8 cellular contexts compared by ENCODE assay signal in the genomic region with DNA sequence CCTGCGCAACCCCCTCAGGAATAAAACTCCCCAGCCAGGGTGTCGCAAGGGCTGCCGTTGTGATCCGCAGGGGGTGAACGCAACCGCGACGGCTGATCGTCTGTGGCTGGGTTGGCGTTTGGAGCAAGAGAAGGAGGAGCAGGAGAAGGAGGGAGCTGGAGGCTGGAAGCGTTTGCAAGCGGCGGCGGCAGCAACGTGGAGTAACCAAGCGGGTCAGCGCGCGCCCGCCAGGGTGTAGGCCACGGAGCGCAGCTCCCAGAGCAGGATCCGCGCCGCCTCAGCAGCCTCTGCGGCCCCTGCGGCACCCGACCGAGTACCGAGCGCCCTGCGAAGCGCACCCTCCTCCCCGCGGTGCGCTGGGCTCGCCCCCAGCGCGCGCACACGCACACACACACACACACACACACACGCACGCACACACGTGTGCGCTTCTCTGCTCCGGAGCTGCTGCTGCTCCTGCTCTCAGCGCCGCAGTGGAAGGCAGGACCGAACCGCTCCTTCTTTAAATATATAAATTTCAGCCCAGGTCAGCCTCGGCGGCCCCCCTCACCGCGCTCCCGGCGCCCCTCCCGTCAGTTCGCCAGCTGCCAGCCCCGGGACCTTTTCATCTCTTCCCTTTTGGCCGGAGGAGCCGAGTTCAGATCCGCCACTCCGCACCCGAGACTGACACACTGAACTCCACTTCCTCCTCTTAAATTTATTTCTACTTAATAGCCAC. TPM values are rescaled to one million over a fixed set of nuclear protein-coding genes. Genes with fewer than 3 reads are reported as not detected.
A peak's percentile ranks its signal among the peaks of the same experiment; 100 is the strongest.
DNase-seq lines count a peak whose midpoint lies in the region; ATAC-seq and TF ChIP-seq lines count a peak whose summit lies in the region.

No MANE protein-coding gene starts in this region.

- peaks cover 42% of the 10 kb centered on the region for H3K27me3 Mint-ChIP-seq in CD4-positive, CD25-positive, alpha-beta regulatory T cell
- peaks cover 13% of the 10 kb centered on the region for H3K27me3 Mint-ChIP-seq in activated T-cell treated with anti-CD3 and anti-CD28 coated beads, Interleukin-2, amount 50 U/mL, for 72 hours (ENCODE audit: low read depth)

- peaks cover 0 to 8% (median 0%) of the 10 kb centered on the region in 7 donors for H3K9me3 Mint-ChIP-seq in CD4-positive, CD25-positive, alpha-beta regulatory T cell
- H3K9me3 Mint-ChIP-seq in activated T-cell treated with anti-CD3 and anti-CD28 coated beads, Interleukin-2, amount 50 U/mL, for 72 hours: no peaks in the 10 kb centered on the region

- no peaks in the 10 kb centered on the region for H3K9me3 ChIP-seq in CD4-positive, CD25-positive, alpha-beta regulatory T cell (ENCODE audit: control insufficient read depth in 2 of 2, low read length in 2 of 2)
- no peaks in the 10 kb centered on the region for H3K9me3 ChIP-seq in neutrophil

- peak in 2 of 3 donors; percentile 24 to 51 for DNase-seq in CD4-positive, CD25-positive, alpha-beta regulatory T cell
- DNase-seq in NCI-H345 treated with DMSO at 0.1 percent for 48 hours (lab: John Stamatoyannopoulos, UW; ENCODE audit: unreplicated experiment) (peak; percentile 55), glomerular visceral epithelial cell (ENCODE audit: extremely low spot score) (peak; percentile 82), SW 1271 (lab: John Stamatoyannopoulos, UW) (no peak)
- DNase-seq in activated T-cell treated with anti-CD3 and anti-CD28 coated beads, Interleukin-2, amount 50 U/mL, for 72 hours: peak; percentile 32 to 33

- no peak overlapping the region for H3K27ac ChIP-seq in CD4-positive, CD25-positive, alpha-beta regulatory T cell (ENCODE audit: insufficient read depth, low read length, poor library complexity, severe bottlenecking)
- H3K27ac ChIP-seq in neutrophil: no peak overlapping the region

- peaks cover 28% of the 10 kb centered on the region for H3K27me3 ChIP-seq in CD4-positive, CD25-positive, alpha-beta regulatory T cell (ENCODE audit: control insufficient read depth, insufficient read depth, low read length)
- H3K27me3 ChIP-seq in neutrophil: peaks cover 87% of the 10 kb centered on the region

- no peaks in the 10 kb centered on the region for H3K36me3 ChIP-seq in CD4-positive, CD25-positive, alpha-beta regulatory T cell (ENCODE audit: control insufficient read depth, insufficient read depth, low read length)
- no peaks in the 10 kb centered on the region for H3K36me3 ChIP-seq in neutrophil

- H3K36me3 Mint-ChIP-seq in CD4-positive, CD25-positive, alpha-beta regulatory T cell: peaks cover 14% of the 10 kb centered on the region
- peaks cover 2 to 6% of the 10 kb centered on the region in 2 donors for H3K36me3 Mint-ChIP-seq in activated T-cell treated with anti-CD3 and anti-CD28 coated beads, Interleukin-2, amount 50 U/mL, for 72 hours (ENCODE audit: insufficient read depth in 2 of 2)

- TF ChIP-seq CTCF in neutrophil (IDR thresholded peaks at IDR 0.05): no peak

- no peak overlapping the region for H3K27ac Mint-ChIP-seq in CD4-positive, CD25-positive, alpha-beta regulatory T cell
- peak overlapping the region; percentile 90 for H3K27ac Mint-ChIP-seq in activated T-cell treated with anti-CD3 and anti-CD28 coated beads, Interleukin-2, amount 50 U/mL, for 72 hours

- peak; percentile 43 to 65 for ATAC-seq in CD4-positive, CD25-positive, alpha-beta regulatory T cell (ENCODE audit: low read depth in 2 of 2)
- ATAC-seq in GM19023 (IDR thresholded peaks at IDR 0.05; ENCODE audit: unreplicated experiment): peak; percentile 64
- ATAC-seq in HG03097 (IDR thresholded peaks at IDR 0.05; ENCODE audit: low FRiP score, unreplicated experiment): peak; percentile 57
- ATAC-seq in activated T-cell treated with anti-CD3 and anti-CD28 coated beads, Interleukin-2, amount 50 U/mL, for 72 hours (replicated peaks in 1 of 2): peak; percentile 71 to 76

- H3K4me1 Mint-ChIP-seq in CD4-positive, CD25-positive, alpha-beta regulatory T cell: peaks cover 0 to 20% (median 13%) of the 10 kb centered on the region in 4 donors
- peaks cover 17% of the 10 kb centered on the region for H3K4me1 Mint-ChIP-seq in activated T-cell treated with anti-CD3 and anti-CD28 coated beads, Interleukin-2, amount 50 U/mL, for 72 hours (ENCODE audit: low read depth)

- peak overlapping the region in 2 of 4 donors; percentile 27 to 61 for H3K4me3 Mint-ChIP-seq in CD4-positive, CD25-positive, alpha-beta regulatory T cell
- H3K4me3 Mint-ChIP-seq in activated T-cell treated with anti-CD3 and anti-CD28 coated beads, Interleukin-2, amount 50 U/mL, for 72 hours: no peak overlapping the region

- peak overlapping the region; percentile 31 for H3K4me3 ChIP-seq in CD4-positive, CD25-positive, alpha-beta regulatory T cell (ENCODE audit: low read depth, low read length)
- H3K4me3 ChIP-seq in neutrophil (ENCODE audit: low read depth in 1 of 2, low read length in 1 of 2): peak overlapping the region; percentile 31 to 48

- peaks cover 24% of the 10 kb centered on the region for H3K4me1 ChIP-seq in CD4-positive, CD25-positive, alpha-beta regulatory T cell (ENCODE audit: control insufficient read depth, insufficient read depth, low read length, poor library complexity, severe bottlenecking)
- H3K4me1 ChIP-seq in neutrophil (ENCODE audit: control insufficient read depth in 1 of 2, insufficient read depth in 1 of 2, low read depth in 1 of 2, low read length in 1 of 2): peaks cover 23% of the 10 kb centered on the region in 2 experiments

RNA-seq across cellular contexts. Expression of gene TGFB2, which starts 0.7 kb away (rescaled TPM):
- not detected for total RNA-seq in CD4-positive, CD25-positive, alpha-beta regulatory T cell
- not detected for polyA plus RNA-seq in CD4-positive, CD25-positive, alpha-beta regulatory T cell
- not detected for total RNA-seq in activated T-cell treated with anti-CD3 and anti-CD28 coated beads, Interleukin-2, amount 50 U/mL, for 72 hours

Comparison
In these comparisons a context has a peak if more than half of its experiments do, and no peak if none do; other contexts are left out.
1. DNase-seq: peak in CD4-positive, CD25-positive, alpha-beta regulatory T cell (2 of 3), NCI-H345 treated with DMSO at 0.1 percent for 48 hours (single experiment), activated T-cell treated with anti-CD3 and anti-CD28 coated beads, Interleukin-2, amount 50 U/mL, for 72 hours (2 of 2) and glomerular visceral epithelial cell (single experiment); none in SW 1271 (0 of 2).
2. Peak in every context shown above with its lines, with median percentiles within 50 percentile points of each other: ATAC-seq.